In genomic region chr2:231600619-231601355, GRCh38 we compare ENCODE assay signal across 1 cellular context.
TF ChIP-seq lines count a peak whose summit lies in the region.

No MANE protein-coding gene starts in this region.

TF ChIP-seq in H1, 55 proteins besides CTCF, POLR2A, EP300 and RAD21 (continued from another document):
- TF ChIP-seq CBX8 (IDR thresholded peaks at IDR 0.05; ENCODE audit: borderline replicate concordance, low read depth, low read length): no peak
